Comparison of ENCODE assay signal across 8 cellular contexts in genomic region chr9:133509179-133510083, GRCh38. TPM values are rescaled to one million over a fixed set of nuclear protein-coding genes. Genes with fewer than 3 reads are reported as not detected.
A peak's percentile ranks its signal among the peaks of the same experiment; 100 is the strongest.
DNase-seq lines count a peak whose midpoint lies in the region; ATAC-seq and TF ChIP-seq lines count a peak whose summit lies in the region.

No MANE protein-coding gene starts in this region.

- no peaks in the 10 kb centered on the region for H3K9me3 ChIP-seq in adrenal gland (replicated peaks in 1 of 3)

- peak overlapping the region; percentile 54 for H3K56ac ChIP-seq in mesendoderm (ENCODE audit: low read length)

- peaks cover 15% of the 10 kb centered on the region for H3K4me1 Mint-ChIP-seq in activated naive CD8-positive, alpha-beta T cell treated with anti-CD3 and anti-CD28 coated beads, Interleukin-2, amount 50 U/mL, for 24 hours

- H2BK15ac ChIP-seq in mesendoderm (replicated peaks; ENCODE audit: low read depth), result no peak overlapping the region

- H3K4me2 ChIP-seq in mesendoderm (ENCODE audit: low read length), result peak overlapping the region; percentile 37

- peak; percentile 97 for DNase-seq in DMS53 (lab: John Stamatoyannopoulos, UW)
- DNase-seq in NCI-H1105 treated with DMSO at 0.1 percent for 48 hours (lab: John Stamatoyannopoulos, UW), result peak; percentile 89
- no peak for DNase-seq in activated naive CD8-positive, alpha-beta T cell treated with anti-CD3 and anti-CD28 coated beads, Interleukin-2, amount 50 U/mL, for 24 hours
- DNase-seq in mesendoderm, result peak; percentile 93
- DNase-seq in mesenteric fat pad (ENCODE audit: low spot score), result no peak
- no peak for DNase-seq in adrenal gland
- no peak for DNase-seq in glomerular visceral epithelial cell (ENCODE audit: extremely low spot score)

- no peak overlapping the region for H4K8ac ChIP-seq in mesendoderm (ENCODE audit: low read depth, low read length)

- no peaks in the 10 kb centered on the region for H3K79me1 ChIP-seq in mesendoderm (ENCODE audit: low read length)

- H3K79me2 ChIP-seq in mesendoderm (ENCODE audit: control insufficient read depth, insufficient read depth, low read length), result no peaks in the 10 kb centered on the region

- no peak overlapping the region for H3K18ac ChIP-seq in mesendoderm (ENCODE audit: low read length)

- no peak overlapping the region for H3K23ac ChIP-seq in mesendoderm (ENCODE audit: low read length)

- H2BK5ac ChIP-seq in mesendoderm (ENCODE audit: low read length), result no peak overlapping the region

- H3K4me1 ChIP-seq in mesendoderm (ENCODE audit: control insufficient read depth, low read depth, low read length) (peaks cover 7% of the 10 kb centered on the region), adrenal gland (replicated peaks in 1 of 2) (peaks cover 9 to 25% of the 10 kb centered on the region in 2 donors)

- no peak for TF ChIP-seq POLR2A in adrenal gland (IDR thresholded peaks at IDR 0.05)

- H3K36me3 ChIP-seq in mesendoderm (ENCODE audit: control insufficient read depth, insufficient read depth, low read length) (no peaks in the 10 kb centered on the region), adrenal gland (replicated peaks in 1 of 2) (no peaks in the 10 kb centered on the region)

- H4K5ac ChIP-seq in mesendoderm (ENCODE audit: low read length), result no peak overlapping the region

- H3K27me3 Mint-ChIP-seq in activated naive CD8-positive, alpha-beta T cell treated with anti-CD3 and anti-CD28 coated beads, Interleukin-2, amount 50 U/mL, for 24 hours, result no peaks in the 10 kb centered on the region

- peak overlapping the region; percentile 30 for H3K4me3 Mint-ChIP-seq in activated naive CD8-positive, alpha-beta T cell treated with anti-CD3 and anti-CD28 coated beads, Interleukin-2, amount 50 U/mL, for 24 hours

- TF ChIP-seq CTCF in adrenal gland (IDR thresholded peaks at IDR 0.05), result no peak

- no peak for ATAC-seq in activated naive CD8-positive, alpha-beta T cell treated with anti-CD3 and anti-CD28 coated beads, Interleukin-2, amount 50 U/mL, for 24 hours
- ATAC-seq in HG03139 (IDR thresholded peaks at IDR 0.05; ENCODE audit: unreplicated experiment), result no peak

- H3K9me3 Mint-ChIP-seq in activated naive CD8-positive, alpha-beta T cell treated with anti-CD3 and anti-CD28 coated beads, Interleukin-2, amount 50 U/mL, for 24 hours, result no peaks in the 10 kb centered on the region

- H3K27me3 ChIP-seq in mesendoderm (ENCODE audit: insufficient read depth, low read length, poor library complexity) (no peaks in the 10 kb centered on the region), adrenal gland (no peaks in the 10 kb centered on the region)

- H2AK5ac ChIP-seq in mesendoderm (ENCODE audit: low read length), result no peak overlapping the region

- peak overlapping the region; percentile 22 for H3K27ac ChIP-seq in mesendoderm (ENCODE audit: low read depth, low read length)
- H3K27ac ChIP-seq in adrenal gland, result no peak overlapping the region

- intact Hi-C loops in adrenal gland (cut with DNase I), result no loop called here

- no CpG with 5 or more reads among the region's 26 CpGs for WGBS in mesendoderm (ENCODE audit: extremely low coverage, insufficient coverage, low lambda C conversion rate)
- 35 to 45% (median 39%) methylated on average over 16 to 26 of the region's 26 CpGs for WGBS in adrenal gland, 4 donors

- no peak overlapping the region for H3K27ac Mint-ChIP-seq in activated naive CD8-positive, alpha-beta T cell treated with anti-CD3 and anti-CD28 coated beads, Interleukin-2, amount 50 U/mL, for 24 hours

- H3K4me3 ChIP-seq in mesendoderm (ENCODE audit: low read length) (no peak overlapping the region), adrenal gland (no peak overlapping the region)

- no peak overlapping the region for H2BK120ac ChIP-seq in mesendoderm (ENCODE audit: low read depth, low read length)

- H3K4ac ChIP-seq in mesendoderm (ENCODE audit: low read depth, low read length), result no peak overlapping the region

- H3K36me3 Mint-ChIP-seq in activated naive CD8-positive, alpha-beta T cell treated with anti-CD3 and anti-CD28 coated beads, Interleukin-2, amount 50 U/mL, for 24 hours (ENCODE audit: low read depth), result no peaks in the 10 kb centered on the region

- peak overlapping the region; percentile 6 for H3K9ac ChIP-seq in mesendoderm (ENCODE audit: low read length)

RNA-seq across cellular contexts. Expression of gene MYMK, which starts 15.3 kb away (rescaled TPM):
- polyA plus RNA-seq in mesendoderm (2013, experiment 1 of 2), result not detected
- 0.08 TPM for polyA plus RNA-seq in mesendoderm (2013, experiment 2 of 2)
- total RNA-seq in mesenteric fat pad (not detected), adrenal gland (not detected)
- not detected for polyA plus RNA-seq in adrenal gland

RNA-seq across cellular contexts. Expression of gene ADAMTSL2, which starts 25.1 kb away (rescaled TPM):
- polyA plus RNA-seq in mesendoderm (2013, experiment 1 of 2), result 0.32 TPM
- polyA plus RNA-seq in mesendoderm (2013, experiment 2 of 2), result 0.29 TPM
- 2.5 TPM for total RNA-seq in mesenteric fat pad
- 100 to 1,000 TPM in 2 of 8 donors, 10 to 100 TPM in 6; 23.5 to 138 (median 70.9) TPM for total RNA-seq in adrenal gland
- 100 to 1,000 TPM in 1 of 3 donors, 10 to 100 TPM in 1, 1 to 10 TPM in 1; 4.1 to 108 (median 35.3) TPM for polyA plus RNA-seq in adrenal gland

RNA-seq across cellular contexts. Expression of gene SLC2A6, which starts 30.5 kb away (rescaled TPM):
- polyA plus RNA-seq in mesendoderm (2013, experiment 1 of 2), result 12.9 TPM
- 12.7 TPM for polyA plus RNA-seq in mesendoderm (2013, experiment 2 of 2)
- total RNA-seq in mesenteric fat pad (3.9 TPM), adrenal gland (10 to 100 TPM in 3 of 8 donors, 1 to 10 TPM in 5; 2.0 to 79.1 (median 8.8) TPM)
- polyA plus RNA-seq in adrenal gland, result 1 to 10 TPM; 3.3 to 6.7 (median 5.0) TPM

RNA-seq across cellular contexts. Expression of gene CACFD1, which starts 49.7 kb away (rescaled TPM):
- 3.4 TPM for polyA plus RNA-seq in mesendoderm (2013, experiment 1 of 2)
- 4.1 TPM for polyA plus RNA-seq in mesendoderm (2013, experiment 2 of 2)
- total RNA-seq in mesenteric fat pad (9.3 TPM), adrenal gland (10 to 100 TPM; 11.4 to 29.5 (median 19.8) TPM)
- 10 to 100 TPM in 1 of 3 donors, 1 to 10 TPM in 2; 6.5 to 11.1 (median 8.8) TPM for polyA plus RNA-seq in adrenal gland

Comparison
In these comparisons a context has a peak if more than half of its experiments do, and no peak if none do; other contexts are left out.
1. DNase-seq: peak in DMS53 (single experiment), NCI-H1105 treated with DMSO at 0.1 percent for 48 hours (single experiment) and mesendoderm (single experiment); none in activated naive CD8-positive, alpha-beta T cell treated with anti-CD3 and anti-CD28 coated beads, Interleukin-2, amount 50 U/mL, for 24 hours (single experiment), mesenteric fat pad (single experiment), adrenal gland (0 of 7) and glomerular visceral epithelial cell (single experiment).